23 cellular contexts compared by ENCODE assay signal in genomic region chr20:61988665-61989064, GRCh38.
"Had no signal": no experiment of that assay in that cellular context is flagged by ENCODE, and none has a peak within 500 bp of the region (broad histone marks: within the 10 kb centered on the region; RNA-seq: fewer than 3 reads in every experiment).

No MANE protein-coding gene starts in this region.

- DNase-seq: central memory CD4-positive, alpha-beta T cell; dermis blood vessel endothelial cell; effector memory CD4-positive, alpha-beta T cell; erythroblast; esophagus squamous epithelium; foreskin melanocyte; glutamatergic neuron; hypothalamus; nucleus accumbens; spleen; stimulated activated CD4-positive, alpha-beta T cell treated with anti-CD3 and anti-CD28 coated beads, Interleukin-4, amount 100 ng/mL, for 4 hours; stimulated activated naive CD4-positive, alpha-beta T cell; stimulated activated naive CD8-positive, alpha-beta T cell treated with anti-CD3 and anti-CD28 coated beads, Interleukin-15, amount 100 ng/mL, for 72 hours; upper lobe of left lung had no signal

- ATAC-seq: left lung; right cardiac atrium; stimulated activated naive CD8-positive, alpha-beta T cell treated with anti-CD3 and anti-CD28 coated beads, Interleukin-15, amount 100 ng/mL, for 72 hours had no signal

- H3K27ac Mint-ChIP-seq: memory B cell, nephron had no signal

- H3K27me3 ChIP-seq: esophagus squamous epithelium, left lung, spleen, suprapubic skin, upper lobe of left lung had no signal

- H3K4me3 ChIP-seq: coronary artery, esophagus squamous epithelium, left lung, lung, prostate gland, skin epidermis, spleen, suprapubic skin, upper lobe of left lung had no signal

- H3K4me1 ChIP-seq: esophagus squamous epithelium, left lung, prostate gland, spleen, suprapubic skin, upper lobe of left lung had no signal

- H3K36me3 ChIP-seq: prostate gland had no signal

- H3K4me1 Mint-ChIP-seq: nephron had no signal

- H3K27me3 Mint-ChIP-seq: memory B cell; stimulated activated naive CD8-positive, alpha-beta T cell treated with anti-CD3 and anti-CD28 coated beads, Interleukin-15, amount 100 ng/mL, for 72 hours had no signal

- H3K9me3 ChIP-seq: prostate gland had no signal

- H3K27ac ChIP-seq: coronary artery, esophagus squamous epithelium, left lung, prostate gland, skin epidermis, spleen, suprapubic skin, upper lobe of left lung had no signal

- H3K4me3 Mint-ChIP-seq: memory B cell; nephron; stimulated activated naive CD8-positive, alpha-beta T cell treated with anti-CD3 and anti-CD28 coated beads, Interleukin-15, amount 100 ng/mL, for 72 hours had no signal
